In genomic region chr19:34208485-34208884, GRCh38 we compare ENCODE assay signal across 30 cellular contexts.
"Had no signal": no experiment of that assay in that cellular context is flagged by ENCODE, and none has a peak within 500 bp of the region (broad histone marks: within the 10 kb centered on the region; RNA-seq: fewer than 3 reads in every experiment).

No MANE protein-coding gene starts in this region.

- H3K27ac Mint-ChIP-seq: activated CD4-positive, alpha-beta memory T cell treated with anti-CD3 and anti-CD28 coated beads, Interleukin-2, amount 10 ng/mL, durations not matched to agents 7 days and 5 days; activated CD4-positive, alpha-beta T cell treated with anti-CD3 and anti-CD28 coated beads, Interleukin-2, amount 10 ng/mL, durations not matched to agents 7 days and 5 days; activated T-helper 17 cell treated with anti-CD3 and anti-CD28 coated beads, Interleukin-2, amount 50 U/mL, for 72 hours had no signal

- H3K27me3 ChIP-seq: brain microvascular endothelial cell, esophagus muscularis mucosa, foreskin keratinocyte, gastrocnemius medialis, heart right ventricle had no signal

- H3K4me1 ChIP-seq: esophagus muscularis mucosa, foreskin keratinocyte, gastrocnemius medialis, heart right ventricle had no signal

- H3K9me3 Mint-ChIP-seq: activated CD4-positive, alpha-beta memory T cell treated with anti-CD3 and anti-CD28 coated beads, Interleukin-2, amount 10 ng/mL, durations not matched to agents 7 days and 5 days; activated CD4-positive, alpha-beta T cell treated with anti-CD3 and anti-CD28 coated beads, Interleukin-2, amount 10 ng/mL, durations not matched to agents 7 days and 5 days; activated T-cell treated with anti-CD3 and anti-CD28 coated beads, Interleukin-2, amount 50 U/mL, for 4 hours; activated T-helper 17 cell treated with anti-CD3 and anti-CD28 coated beads, Interleukin-2, amount 50 U/mL, for 72 hours; effector memory CD8-positive, alpha-beta T cell had no signal

- H3K4me3 Mint-ChIP-seq: activated CD4-positive, alpha-beta memory T cell treated with anti-CD3 and anti-CD28 coated beads, Interleukin-2, amount 10 ng/mL, durations not matched to agents 7 days and 5 days; activated CD4-positive, alpha-beta T cell treated with anti-CD3 and anti-CD28 coated beads, Interleukin-2, amount 10 ng/mL, durations not matched to agents 7 days and 5 days; activated naive CD8-positive, alpha-beta T cell; activated T-cell treated with anti-CD3 and anti-CD28 coated beads, Interleukin-2, amount 50 U/mL, for 4 hours; activated T-helper 17 cell treated with anti-CD3 and anti-CD28 coated beads, Interleukin-2, amount 50 U/mL, for 72 hours; effector memory CD8-positive, alpha-beta T cell had no signal

- H3K9me3 ChIP-seq: esophagus muscularis mucosa, gastrocnemius medialis, heart right ventricle had no signal

- H3K27me3 Mint-ChIP-seq: activated CD4-positive, alpha-beta memory T cell treated with anti-CD3 and anti-CD28 coated beads, Interleukin-2, amount 10 ng/mL, durations not matched to agents 7 days and 5 days; activated CD4-positive, alpha-beta T cell treated with anti-CD3 and anti-CD28 coated beads, Interleukin-2, amount 10 ng/mL, durations not matched to agents 7 days and 5 days; activated naive CD8-positive, alpha-beta T cell; activated T-helper 17 cell treated with anti-CD3 and anti-CD28 coated beads, Interleukin-2, amount 50 U/mL, for 72 hours; effector memory CD8-positive, alpha-beta T cell had no signal

- H3K27ac ChIP-seq: brain microvascular endothelial cell, esophagus muscularis mucosa, foreskin keratinocyte, gastrocnemius medialis, heart right ventricle had no signal

- FAIRE-seq: astrocyte, bronchial epithelial cell, colon had no signal

- DNase-seq: activated CD4-positive, alpha-beta memory T cell treated with anti-CD3 and anti-CD28 coated beads, Interleukin-2, amount 10 ng/mL, durations not matched to agents 7 days and 5 days; activated CD4-positive, alpha-beta T cell treated with anti-CD3 and anti-CD28 coated beads for 1 hour; activated CD4-positive, alpha-beta T cell treated with anti-CD3 and anti-CD28 coated beads for 4 hours; activated CD4-positive, alpha-beta T cell treated with anti-CD3 and anti-CD28 coated beads, Interleukin-2, amount 10 ng/mL, durations not matched to agents 7 days and 5 days; activated CD4-positive, alpha-beta T cell treated with anti-CD3 and anti-CD28 coated beads, Interleukin-2, amount 50 U/mL, for 4 hours; activated effector memory CD4-positive, alpha-beta T cell treated with Interleukin-2 at 50 U/mL for 16 hours; activated gamma-delta T cell treated with Interleukin-2 at 50 U/mL for 16 hours; activated naive CD4-positive, alpha-beta T cell treated with anti-CD3 and anti-CD28 coated beads, Interleukin-2, amount 50 U/mL, for 16 hours; activated naive CD4-positive, alpha-beta T cell treated with Interleukin-2 at 50 U/mL for 16 hours; activated T-cell treated with anti-CD3 and anti-CD28 coated beads, Interleukin-2, amount 50 U/mL, for 4 hours; amniotic stem cell; anterior cingulate cortex; brain microvascular endothelial cell; caudate nucleus; cortex of kidney; dermis blood vessel endothelial cell; effector CD4-positive, alpha-beta T cell; effector memory CD8-positive, alpha-beta T cell; erythroblast; foreskin keratinocyte; gastrocnemius medialis; glutamatergic neuron; heart right ventricle; T-helper 2 cell had no signal

- ATAC-seq: activated T-cell treated with anti-CD3 and anti-CD28 coated beads, Interleukin-2, amount 50 U/mL, for 4 hours; activated T-helper 17 cell treated with anti-CD3 and anti-CD28 coated beads, Interleukin-2, amount 50 U/mL, for 72 hours; effector memory CD8-positive, alpha-beta T cell; foreskin keratinocyte; gastrocnemius medialis; heart right ventricle had no signal

- H3K4me3 ChIP-seq: esophagus muscularis mucosa, gastrocnemius medialis, heart right ventricle had no signal
